ENCODE assay signal across 1 cellular context in the genomic region with DNA sequence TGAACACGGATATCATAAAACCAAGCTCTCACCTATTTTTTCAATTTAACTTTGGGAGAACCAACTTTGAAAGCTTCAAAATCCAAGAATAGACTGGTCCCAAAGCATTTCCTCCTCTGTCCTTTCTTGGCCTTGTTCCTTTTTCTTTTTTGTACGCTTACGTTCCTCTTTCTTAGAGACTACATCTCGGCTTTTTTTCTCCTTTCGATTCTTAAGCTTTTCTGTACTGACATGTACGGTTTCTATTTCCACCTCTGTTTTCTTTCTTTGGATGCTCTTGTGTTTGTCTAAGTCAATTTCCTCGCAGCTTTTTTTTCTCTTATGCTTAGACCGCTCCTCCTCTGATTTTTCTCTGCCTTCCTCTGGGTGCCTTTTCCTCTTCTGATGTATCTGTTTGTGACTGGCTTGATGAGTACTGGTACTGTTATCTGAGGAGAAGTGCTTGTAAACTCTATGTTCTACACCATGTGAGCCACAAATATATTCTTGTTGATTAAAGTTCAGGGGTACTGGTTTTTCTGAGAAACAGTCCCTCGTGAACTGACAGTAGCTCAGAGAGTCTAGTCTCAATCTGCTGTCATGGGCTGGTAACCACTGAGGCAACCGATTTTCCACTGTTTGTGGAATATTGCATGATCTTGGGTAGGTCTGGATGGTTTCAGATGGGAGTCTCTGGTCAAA.
TF ChIP-seq lines count a peak whose summit lies in the region.

No MANE protein-coding gene starts in this region.

TF ChIP-seq in GM23338, 12 proteins besides CTCF, POLR2A, EP300 and RAD21 (continued from another document):
- TF ChIP-seq, protein P1, sequence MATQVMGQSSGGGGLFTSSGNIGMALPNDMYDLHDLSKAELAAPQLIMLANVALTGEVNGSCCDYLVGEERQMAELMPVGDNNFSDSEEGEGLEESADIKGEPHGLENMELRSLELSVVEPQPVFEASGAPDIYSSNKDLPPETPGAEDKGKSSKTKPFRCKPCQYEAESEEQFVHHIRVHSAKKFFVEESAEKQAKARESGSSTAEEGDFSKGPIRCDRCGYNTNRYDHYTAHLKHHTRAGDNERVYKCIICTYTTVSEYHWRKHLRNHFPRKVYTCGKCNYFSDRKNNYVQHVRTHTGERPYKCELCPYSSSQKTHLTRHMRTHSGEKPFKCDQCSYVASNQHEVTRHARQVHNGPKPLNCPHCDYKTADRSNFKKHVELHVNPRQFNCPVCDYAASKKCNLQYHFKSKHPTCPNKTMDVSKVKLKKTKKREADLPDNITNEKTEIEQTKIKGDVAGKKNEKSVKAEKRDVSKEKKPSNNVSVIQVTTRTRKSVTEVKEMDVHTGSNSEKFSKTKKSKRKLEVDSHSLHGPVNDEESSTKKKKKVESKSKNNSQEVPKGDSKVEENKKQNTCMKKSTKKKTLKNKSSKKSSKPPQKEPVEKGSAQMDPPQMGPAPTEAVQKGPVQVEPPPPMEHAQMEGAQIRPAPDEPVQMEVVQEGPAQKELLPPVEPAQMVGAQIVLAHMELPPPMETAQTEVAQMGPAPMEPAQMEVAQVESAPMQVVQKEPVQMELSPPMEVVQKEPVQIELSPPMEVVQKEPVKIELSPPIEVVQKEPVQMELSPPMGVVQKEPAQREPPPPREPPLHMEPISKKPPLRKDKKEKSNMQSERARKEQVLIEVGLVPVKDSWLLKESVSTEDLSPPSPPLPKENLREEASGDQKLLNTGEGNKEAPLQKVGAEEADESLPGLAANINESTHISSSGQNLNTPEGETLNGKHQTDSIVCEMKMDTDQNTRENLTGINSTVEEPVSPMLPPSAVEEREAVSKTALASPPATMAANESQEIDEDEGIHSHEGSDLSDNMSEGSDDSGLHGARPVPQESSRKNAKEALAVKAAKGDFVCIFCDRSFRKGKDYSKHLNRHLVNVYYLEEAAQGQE (IDR thresholded peaks at IDR 0.05; ENCODE audit: unreplicated experiment): no peak
- no peak for TF ChIP-seq JUNB (IDR thresholded peaks at IDR 0.05; ENCODE audit: unreplicated experiment)
